In the genomic region with DNA sequence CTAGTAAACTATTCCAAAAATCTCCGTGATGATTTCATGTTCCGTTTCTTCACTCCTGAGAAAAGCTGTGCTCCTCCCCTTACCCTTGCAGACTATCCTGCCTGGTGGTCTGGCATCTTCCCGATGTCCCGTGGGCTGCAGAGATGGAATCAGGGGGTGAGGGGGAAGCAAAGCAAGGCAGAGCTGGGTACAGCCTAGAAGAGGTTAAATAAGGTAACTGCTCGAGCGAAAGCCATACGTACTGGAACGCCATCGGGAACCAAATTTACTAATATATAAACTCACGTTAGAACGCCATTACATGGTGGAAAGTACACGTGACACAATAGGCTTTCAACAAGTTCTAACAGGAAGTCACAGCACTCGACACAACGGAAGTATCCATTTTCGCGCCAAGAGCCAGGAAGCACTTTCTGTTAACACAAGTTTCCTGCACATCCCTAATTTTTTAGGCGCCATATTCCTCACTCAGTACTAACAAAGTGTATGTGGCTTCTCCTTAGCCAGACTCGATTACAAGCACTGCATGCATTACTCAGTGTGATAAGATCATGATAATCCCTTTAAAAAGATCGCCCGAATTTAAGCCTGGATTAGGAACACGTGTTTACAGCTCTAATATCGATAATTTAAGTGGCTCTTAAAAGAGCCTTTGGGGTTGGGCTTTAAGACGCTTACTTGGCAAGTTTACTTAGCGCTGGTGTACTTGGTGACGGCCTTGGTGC, we compare ENCODE assay signal across 8 cellular contexts.
DNase-seq lines count a peak whose midpoint lies in the region; ATAC-seq and TF ChIP-seq lines count a peak whose summit lies in the region.

No MANE protein-coding gene starts in this region.

- H3K4me1 Mint-ChIP-seq in CD8-positive, alpha-beta T cell (ENCODE audit: low read depth) = peaks cover 22% of the 10 kb centered on the region

- no peak overlapping the region for H3K4me3 Mint-ChIP-seq in CD8-positive, alpha-beta T cell

- no peaks in the 10 kb centered on the region for H3K27me3 ChIP-seq in CD8-positive, alpha-beta T cell (ENCODE audit: insufficient read depth, low read length)
- H3K27me3 ChIP-seq in iPS DF 6.9 (ENCODE audit: control insufficient read depth, insufficient read depth, low read length) = no peaks in the 10 kb centered on the region

- H3K9me3 ChIP-seq in CD8-positive, alpha-beta T cell (ENCODE audit: low read length) = no peaks in the 10 kb centered on the region
- H3K9me3 ChIP-seq in iPS DF 6.9 (ENCODE audit: control insufficient read depth, insufficient read depth, low read length) = no peaks in the 10 kb centered on the region

- peak overlapping the region; percentile 71 for H3K4me3 ChIP-seq in CD8-positive, alpha-beta T cell (ENCODE audit: low read depth, low read length)
- H3K4me3 ChIP-seq in iPS DF 6.9 (ENCODE audit: low read length) (peak overlapping the region; percentile 53; the same call in 1 of the 2 replicates), skeletal muscle cell (ENCODE audit: low read depth, low read length) (peak overlapping the region; percentile 79)

- no peaks in the 10 kb centered on the region for H3K36me3 ChIP-seq in CD8-positive, alpha-beta T cell (ENCODE audit: insufficient read depth, low read length)
- no peaks in the 10 kb centered on the region; the same call in 1 of the 2 replicates for H3K36me3 ChIP-seq in iPS DF 6.9 (ENCODE audit: control insufficient read depth, insufficient read depth, low read length)

- no CpG with 5 or more reads among the region's 25 CpGs for WGBS in iPS DF 6.9 (ENCODE audit: insufficient coverage, insufficient read length)

- no peaks in the 10 kb centered on the region for H3K27me3 Mint-ChIP-seq in CD8-positive, alpha-beta T cell (ENCODE audit: low read depth)

- POLR2A ChIA-PET in CD8-positive, alpha-beta T cell (lab: Charles Lee) = interaction anchor here (0.6 to 7.8 kb wide), 39 partner anchors 8 to 1720 kb away, joined by 3 to 333 read pairs (median 8); a partner anchor contains a TSS

- H3K4me1 ChIP-seq in CD8-positive, alpha-beta T cell (ENCODE audit: insufficient read depth, low read length) = peaks cover 20% of the 10 kb centered on the region
- peaks cover 4% of the 10 kb centered on the region; the same call in 1 of the 2 replicates for H3K4me1 ChIP-seq in iPS DF 6.9 (ENCODE audit: control insufficient read depth, insufficient read depth, low read length)

- ATAC-seq in CD8-positive, alpha-beta T cell = peak; percentile 50
- ATAC-seq in GM21786 (IDR thresholded peaks at IDR 0.05; ENCODE audit: unreplicated experiment) (peak; percentile 25), HG03039 (IDR thresholded peaks at IDR 0.05; ENCODE audit: unreplicated experiment) (no peak)

- TF ChIP-seq CTCF in CD8-positive, alpha-beta T cell (IDR thresholded peaks at IDR 0.05) = no peak

- no peak overlapping the region for H3K27ac Mint-ChIP-seq in CD8-positive, alpha-beta T cell

- H3K27ac ChIP-seq in CD8-positive, alpha-beta T cell (ENCODE audit: low read depth, low read length) = peak overlapping the region; percentile 84
- H3K27ac ChIP-seq in iPS DF 6.9 (ENCODE audit: low read length) = no peak overlapping the region

- intact Hi-C loops in CD8-positive, alpha-beta T cell (cut with DNase I, micrococcal nuclease) = loop anchor here (1.0 to 5.0 kb wide), 8 partner anchors 14 to 1796 kb away; partner anchors contain the start of gene ZNF184 (in 1 of the 2)

- CTCF ChIA-PET in CD8-positive, alpha-beta T cell (lab: Charles Lee) = interaction anchor here (1.3 to 2.8 kb wide), 9 partner anchors 12 to 912 kb away, joined by 3 to 20 read pairs (median 6); a partner anchor contains a TSS

- H3K9me3 Mint-ChIP-seq in CD8-positive, alpha-beta T cell = no peaks in the 10 kb centered on the region

- DNase-seq in CD8-positive, alpha-beta T cell = peak in 6 of 7 experiments; percentile 56 to 81 (median 67)
- peak; percentile 75 to 87 for DNase-seq in NCI-H187 (lab: John Stamatoyannopoulos, UW)
- peak; percentile 64 for DNase-seq in T follicular helper cell (ENCODE audit: low read depth)
- DNase-seq in astrocyte of the hippocampus (ENCODE audit: low read depth, low spot score) = peak; percentile 87
- no peak for DNase-seq in iPS DF 6.9 (ENCODE audit: low read depth, low spot score)
- peak; percentile 71 for DNase-seq in skeletal muscle cell (ENCODE audit: low read depth)

- peaks cover 3% of the 10 kb centered on the region for H3K36me3 Mint-ChIP-seq in CD8-positive, alpha-beta T cell
